Comparison of ENCODE assay signal across 14 cellular contexts in the genomic region with DNA sequence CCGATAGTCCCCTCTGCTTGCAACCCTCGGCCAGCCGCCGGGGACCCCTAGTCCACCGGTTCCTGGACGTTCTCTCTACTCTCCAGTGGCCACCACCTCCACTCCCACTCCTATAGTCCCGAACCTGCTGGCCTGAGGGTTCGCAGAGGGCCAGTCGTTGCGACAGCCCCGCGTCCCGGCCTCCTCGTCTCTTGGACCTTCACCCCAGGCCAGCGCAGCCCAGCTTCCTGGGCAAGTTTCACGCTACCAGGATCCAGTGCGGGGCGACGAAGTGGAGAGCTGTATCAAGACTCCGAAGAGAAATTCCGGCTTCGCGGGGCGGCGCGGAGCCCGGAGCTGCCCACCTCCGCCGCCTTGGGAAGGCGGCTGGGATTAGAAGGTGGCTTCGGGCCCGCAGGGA. TPM values are rescaled to one million over a fixed set of nuclear protein-coding genes. Genes with fewer than 3 reads are reported as not detected.
"Had no signal": no experiment of that assay in that cellular context is flagged by ENCODE, and none has a peak within 500 bp of the region (broad histone marks: within the 10 kb centered on the region; RNA-seq: fewer than 3 reads in every experiment).

No MANE protein-coding gene starts in this region.

RNA-seq across cellular contexts. Expression of gene FOXD4L6, which starts 5.1 kb away (rescaled TPM):
- total RNA-seq: activated CD4-positive, alpha-beta memory T cell treated with anti-CD3 and anti-CD28 coated beads for 36 hours; activated CD4-positive, alpha-beta T cell treated with anti-CD3 and anti-CD28 coated beads for 36 hours; activated CD4-positive, alpha-beta T cell treated with anti-CD3 and anti-CD28 coated beads, Interleukin-2, amount 10 ng/mL, durations not matched to agents 24 days and 14 days; activated CD8-positive, alpha-beta memory T cell treated with anti-CD3 and anti-CD28 coated beads for 36 hours; activated CD8-positive, alpha-beta memory T cell treated with anti-CD3 and anti-CD28 coated beads, Interleukin-2, amount 10 ng/mL, durations not matched to agents 7 days and 5 days; activated CD8-positive, alpha-beta T cell treated with anti-CD3 and anti-CD28 coated beads, Interleukin-2, amount 10 ng/mL, durations not matched to agents 7 days and 5 days; activated naive CD4-positive, alpha-beta T cell treated with anti-CD3 and anti-CD28 coated beads for 36 hours; activated naive CD8-positive, alpha-beta T cell treated with anti-CD3 and anti-CD28 coated beads for 36 hours; activated T-helper 2 cell treated with anti-CD3 and anti-CD28 coated beads, Interferon-gamma antibody, Interleukin-2, Interleukin-4, amounts not matched to agents 10 μg/mL and 5 μg/mL and 100 μg/mL, durations not matched to agents 14 hours and 24 hours and 36 hours; aorta; body of pancreas; chondrocyte; gastroesophageal sphincter; T-helper 2 cell treated with Interferon-gamma antibody and Interleukin-4, amounts not matched to agents 100 ng/mL and 5 ng/mL, for 36 hours had no signal
- polyA plus RNA-seq: aorta had no signal
